In the genomic region with DNA sequence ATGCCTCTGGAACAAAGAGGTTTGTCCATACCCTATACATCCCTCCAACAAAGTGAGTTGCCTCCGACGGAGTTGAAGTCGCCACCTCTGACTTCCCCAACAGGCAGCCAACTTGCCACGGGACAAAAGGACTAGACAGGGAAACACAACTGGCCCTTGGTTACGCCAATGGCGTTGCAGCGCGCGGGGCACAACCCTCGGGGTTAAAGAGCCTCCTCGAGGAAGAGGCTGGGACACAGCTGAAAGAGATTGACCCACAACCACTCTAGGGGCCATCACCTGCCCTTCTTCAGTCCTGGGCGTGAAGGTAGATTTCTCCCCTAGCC, we compare ENCODE assay signal across 8 cellular contexts. TPM values are rescaled to one million over a fixed set of nuclear protein-coding genes. Genes with fewer than 3 reads are reported as not detected.
DNase-seq lines count a peak whose midpoint lies in the region; FAIRE-seq and TF ChIP-seq lines count a peak whose summit lies in the region.

No MANE protein-coding gene starts in this region.

- DNase-seq in activated CD4-positive, alpha-beta T cell treated with anti-CD3 and anti-CD28 coated beads, Interleukin-2, amount 10 ng/mL, durations not matched to agents 7 days and 5 days: peak; percentile 64
- no peak for DNase-seq in activated CD4-positive, alpha-beta T cell treated with anti-CD3 and anti-CD28 coated beads for 48 hours
- DNase-seq in H54 (ENCODE audit: insufficient read length, low spot score) (no peak), Karpas-422 (peak; percentile 89), UCSD-AML1 (lab: John Stamatoyannopoulos, UW; ENCODE audit: unreplicated experiment) (peak; percentile 85), fibroblast of gingiva (ENCODE audit: low read depth) (peak; percentile 43), nephron progenitor cell (peak; percentile 51)
- no peak for DNase-seq in central memory CD4-positive, alpha-beta T cell

- H2AFZ ChIP-seq in Karpas-422 (ENCODE audit: low read length): peak overlapping the region; percentile 39; the same call in 1 of the 2 replicates

- CTCF ChIA-PET in activated CD4-positive, alpha-beta T cell treated with anti-CD3 and anti-CD28 coated beads, Interleukin-2, amount 10 ng/mL, durations not matched to agents 7 days and 5 days (lab: Charles Lee): interaction anchor here (0.6 to 2.6 kb wide), 4 partner anchors 13 to 328 kb away, joined by 3 to 15 read pairs (median 3); a partner anchor contains a TSS

- H4K20me1 ChIP-seq in Karpas-422 (ENCODE audit: insufficient read depth, low read depth, low read length): no peaks in the 10 kb centered on the region

- peak overlapping the region; percentile 99 for H3K4me2 ChIP-seq in Karpas-422 (ENCODE audit: low read depth, low read length, poor library complexity, severe bottlenecking)

- H3K36me3 ChIP-seq in Karpas-422 (ENCODE audit: insufficient read depth, low read length): peaks cover 9% of the 10 kb centered on the region

- peaks cover 2% of the 10 kb centered on the region for H3K36me3 Mint-ChIP-seq in activated CD4-positive, alpha-beta T cell treated with anti-CD3 and anti-CD28 coated beads, Interleukin-2, amount 10 ng/mL, durations not matched to agents 7 days and 5 days (ENCODE audit: low read depth)
- peaks cover 27% of the 10 kb centered on the region for H3K36me3 Mint-ChIP-seq in nephron progenitor cell (ENCODE audit: low read depth)

- peak overlapping the region; percentile 89 for H3K4me3 ChIP-seq in Karpas-422 (ENCODE audit: low read length)

- H3K4me1 ChIP-seq in Karpas-422 (ENCODE audit: low read length): peaks cover 45% of the 10 kb centered on the region

- H3K27ac Mint-ChIP-seq in activated CD4-positive, alpha-beta T cell treated with anti-CD3 and anti-CD28 coated beads, Interleukin-2, amount 10 ng/mL, durations not matched to agents 7 days and 5 days: peak overlapping the region; percentile 99
- peak overlapping the region; percentile 100 for H3K27ac Mint-ChIP-seq in nephron progenitor cell

- H3K9ac ChIP-seq in Karpas-422 (ENCODE audit: low read length): peak overlapping the region; percentile 89

- H3K4me3 Mint-ChIP-seq in activated CD4-positive, alpha-beta T cell treated with anti-CD3 and anti-CD28 coated beads, Interleukin-2, amount 10 ng/mL, durations not matched to agents 7 days and 5 days: peak overlapping the region; percentile 94
- H3K4me3 Mint-ChIP-seq in nephron progenitor cell: peak overlapping the region; percentile 96

- peak; percentile 18; the same call in 1 of the 2 replicates for TF ChIP-seq POLR2A in H54 (IDR thresholded peaks at IDR 0.05; ENCODE audit: low read depth, low read length)

- H3K27me3 ChIP-seq in Karpas-422 (ENCODE audit: low read length): no peaks in the 10 kb centered on the region

- no peaks in the 10 kb centered on the region for H3K9me3 Mint-ChIP-seq in activated CD4-positive, alpha-beta T cell treated with anti-CD3 and anti-CD28 coated beads, Interleukin-2, amount 10 ng/mL, durations not matched to agents 7 days and 5 days
- peaks cover 22% of the 10 kb centered on the region for H3K9me3 Mint-ChIP-seq in nephron progenitor cell

- peaks cover 71% of the 10 kb centered on the region for H3K79me2 ChIP-seq in Karpas-422 (ENCODE audit: low read length)

- no peaks in the 10 kb centered on the region for H3K9me2 ChIP-seq in Karpas-422 (replicated peaks; ENCODE audit: insufficient read depth, low read length)

- FAIRE-seq in H54 (lab: Jason Lieb, UNC): no peak

- TF ChIP-seq CTCF in nephron progenitor cell (IDR thresholded peaks at IDR 0.05): no peak

- H3K4me1 Mint-ChIP-seq in activated CD4-positive, alpha-beta T cell treated with anti-CD3 and anti-CD28 coated beads, Interleukin-2, amount 10 ng/mL, durations not matched to agents 7 days and 5 days: peaks cover 54% of the 10 kb centered on the region
- peaks cover 59% of the 10 kb centered on the region for H3K4me1 Mint-ChIP-seq in nephron progenitor cell

- H3K9me3 ChIP-seq in Karpas-422 (ENCODE audit: low read length): no peaks in the 10 kb centered on the region

- POLR2A ChIA-PET in activated CD4-positive, alpha-beta T cell treated with anti-CD3 and anti-CD28 coated beads, Interleukin-2, amount 10 ng/mL, durations not matched to agents 7 days and 5 days (lab: Charles Lee): interaction anchor here (0.7 to 1.4 kb wide), 2 partner anchors 14 to 17 kb away, joined by 3 read pairs; a partner anchor contains a TSS

- H3K27ac ChIP-seq in Karpas-422 (ENCODE audit: low read length): peak overlapping the region; percentile 78

- no peaks in the 10 kb centered on the region for H3K27me3 Mint-ChIP-seq in activated CD4-positive, alpha-beta T cell treated with anti-CD3 and anti-CD28 coated beads, Interleukin-2, amount 10 ng/mL, durations not matched to agents 7 days and 5 days
- peaks cover 5% of the 10 kb centered on the region for H3K27me3 Mint-ChIP-seq in nephron progenitor cell (ENCODE audit: low read depth, poor library complexity)

RNA-seq across cellular contexts. Expression of a gene that starts 0.5 kb away (rescaled TPM):
- 10 to 100 TPM; 54.3 to 59.0 TPM for total RNA-seq in activated CD4-positive, alpha-beta T cell treated with anti-CD3 and anti-CD28 coated beads, Interleukin-2, amount 10 ng/mL, durations not matched to agents 7 days and 5 days
- total RNA-seq in Karpas-422 (2014; rRNA removed; shearing (Covaris generic); ENCODE audit: low replicate concordance): 44.2 and 79.0 TPM in 2 replicates

RNA-seq across cellular contexts. Expression of a gene that starts 14.1 kb away (rescaled TPM):
- 10 to 100 TPM; 40.9 to 42.2 TPM for total RNA-seq in activated CD4-positive, alpha-beta T cell treated with anti-CD3 and anti-CD28 coated beads, Interleukin-2, amount 10 ng/mL, durations not matched to agents 7 days and 5 days
- 30.6 and 35.3 TPM in 2 replicates for total RNA-seq in Karpas-422 (2014; rRNA removed; shearing (Covaris generic); ENCODE audit: low replicate concordance)

RNA-seq across cellular contexts. Expression of a gene that starts 14.4 kb away (rescaled TPM):
- total RNA-seq in activated CD4-positive, alpha-beta T cell treated with anti-CD3 and anti-CD28 coated beads, Interleukin-2, amount 10 ng/mL, durations not matched to agents 7 days and 5 days: 100 to 1,000 TPM; 109 to 120 TPM
- 77.4 and 116 TPM in 2 replicates for total RNA-seq in Karpas-422 (2014; rRNA removed; shearing (Covaris generic); ENCODE audit: low replicate concordance)

RNA-seq across cellular contexts. Expression of a gene that starts 24.5 kb away (rescaled TPM):
- total RNA-seq in activated CD4-positive, alpha-beta T cell treated with anti-CD3 and anti-CD28 coated beads, Interleukin-2, amount 10 ng/mL, durations not matched to agents 7 days and 5 days: 10 to 100 TPM; 14.3 to 15.4 TPM
- total RNA-seq in Karpas-422 (2014; rRNA removed; shearing (Covaris generic); ENCODE audit: low replicate concordance): 7.0 and 12.6 TPM in 2 replicates

RNA-seq across cellular contexts. Expression of a gene that starts 33.1 kb away (rescaled TPM):
- 10 to 100 TPM; 80.8 to 83.6 TPM for total RNA-seq in activated CD4-positive, alpha-beta T cell treated with anti-CD3 and anti-CD28 coated beads, Interleukin-2, amount 10 ng/mL, durations not matched to agents 7 days and 5 days
- 103 and 126 TPM in 2 replicates for total RNA-seq in Karpas-422 (2014; rRNA removed; shearing (Covaris generic); ENCODE audit: low replicate concordance)

Comparison
In these comparisons a context has a peak if more than half of its experiments do, and no peak if none do; other contexts are left out.
1. DNase-seq: peak in activated CD4-positive, alpha-beta T cell treated with anti-CD3 and anti-CD28 coated beads, Interleukin-2, amount 10 ng/mL, durations not matched to agents 7 days and 5 days (single experiment), Karpas-422 (single experiment), UCSD-AML1 (single experiment), fibroblast of gingiva (single experiment) and nephron progenitor cell (single experiment); none in activated CD4-positive, alpha-beta T cell treated with anti-CD3 and anti-CD28 coated beads for 48 hours (single experiment), H54 (single experiment) and central memory CD4-positive, alpha-beta T cell (single experiment).